Comparison of ENCODE assay signal across 8 cellular contexts in the genomic region with DNA sequence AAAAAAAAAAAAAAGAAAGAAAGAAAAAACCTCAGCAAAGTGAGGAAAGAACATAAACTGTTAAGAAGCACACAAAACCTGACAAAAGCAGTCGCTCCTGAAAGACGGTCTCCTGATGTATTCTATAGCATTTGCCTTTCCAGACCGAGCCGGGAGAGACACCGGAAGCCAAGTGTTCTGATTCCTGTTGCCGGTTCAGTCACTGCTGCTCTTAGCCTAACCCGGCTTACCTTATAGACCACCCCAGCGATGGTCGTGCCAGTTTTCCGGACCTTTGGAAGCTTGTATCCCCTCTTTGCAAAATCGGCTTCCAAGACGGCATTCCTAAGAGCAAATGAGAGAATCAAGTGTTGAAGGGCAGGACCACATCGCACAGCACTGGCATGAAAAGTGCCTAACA. TPM values are rescaled to one million over a fixed set of nuclear protein-coding genes. Genes with fewer than 3 reads are reported as not detected.
DNase-seq lines count a peak whose midpoint lies in the region; ATAC-seq and TF ChIP-seq lines count a peak whose summit lies in the region.

No MANE protein-coding gene starts in this region.

- peaks cover 4% of the 10 kb centered on the region for H3K9me3 Mint-ChIP-seq in activated B cell treated with CpG ODN at 0.5 μM for 24 hours
- H3K9me3 Mint-ChIP-seq in stimulated activated memory B cell treated with anti-CD40 and anti-IgM and Interleukin-4, amounts not matched to agents 10 μg/mL and 1 μg/mL and 100 μg/mL, for 72 hours: peaks cover 4% of the 10 kb centered on the region

- peak overlapping the region; percentile 94 for H3K27ac Mint-ChIP-seq in activated B cell treated with CpG ODN at 0.5 μM for 24 hours
- H3K27ac Mint-ChIP-seq in stimulated activated memory B cell treated with anti-CD40 and anti-IgM and Interleukin-4, amounts not matched to agents 10 μg/mL and 1 μg/mL and 100 μg/mL, for 72 hours: peak overlapping the region; percentile 90

- ATAC-seq in activated B cell treated with CpG ODN at 0.5 μM for 24 hours (ENCODE audit: low read depth): no peak
- no peak for ATAC-seq in stimulated activated memory B cell treated with anti-CD40 and anti-IgM and Interleukin-4, amounts not matched to agents 10 μg/mL and 1 μg/mL and 100 μg/mL, for 72 hours

- H3K4me3 Mint-ChIP-seq in activated B cell treated with CpG ODN at 0.5 μM for 24 hours: peak overlapping the region; percentile 99
- H3K4me3 Mint-ChIP-seq in stimulated activated memory B cell treated with anti-CD40 and anti-IgM and Interleukin-4, amounts not matched to agents 10 μg/mL and 1 μg/mL and 100 μg/mL, for 72 hours: peak overlapping the region; percentile 95

- intact Hi-C loops in activated B cell treated with CpG ODN at 0.5 μM for 24 hours (cut with micrococcal nuclease): loop anchor here (1.0 to 5.0 kb wide), 4 partner anchors 122 to 484 kb away; partner anchors contain the start of gene DENND1A

- DNase-seq in DMS 273 (lab: John Stamatoyannopoulos, UW; ENCODE audit: unreplicated experiment) (peak; percentile 36), DMS 273 treated with DMSO at 0.1 percent for 48 hours (lab: John Stamatoyannopoulos, UW) (no peak), activated B cell treated with CpG ODN at 0.5 μM for 24 hours (no peak), HCEC 1CT (no peak), NCI-H2196 (lab: John Stamatoyannopoulos, UW; ENCODE audit: unreplicated experiment) (no peak), retina (no peak)

- peaks cover 52% of the 10 kb centered on the region for H3K36me3 Mint-ChIP-seq in activated B cell treated with CpG ODN at 0.5 μM for 24 hours (ENCODE audit: low read depth)
- H3K36me3 Mint-ChIP-seq in stimulated activated memory B cell treated with anti-CD40 and anti-IgM and Interleukin-4, amounts not matched to agents 10 μg/mL and 1 μg/mL and 100 μg/mL, for 72 hours: peaks cover 26% of the 10 kb centered on the region

- H3K4me3 ChIP-seq in iPS-11a (ENCODE audit: low read depth, low read length): peak overlapping the region; percentile 98

- no peaks in the 10 kb centered on the region for H3K27me3 Mint-ChIP-seq in activated B cell treated with CpG ODN at 0.5 μM for 24 hours
- H3K27me3 Mint-ChIP-seq in stimulated activated memory B cell treated with anti-CD40 and anti-IgM and Interleukin-4, amounts not matched to agents 10 μg/mL and 1 μg/mL and 100 μg/mL, for 72 hours: no peaks in the 10 kb centered on the region

- POLR2A ChIA-PET in activated B cell treated with CpG ODN at 0.5 μM for 24 hours (lab: Charles Lee): interaction anchor here (0.6 to 0.7 kb wide), 5 partner anchors 198 to 826 kb away, joined by 3 to 11 read pairs (median 3); partner anchors contain the start of gene HSPA5

- CTCF ChIA-PET in activated B cell treated with CpG ODN at 0.5 μM for 24 hours (lab: Charles Lee): interaction anchor here (0.8 kb wide), 1 partner anchor 122 kb away, joined by 3 read pairs; no protein-coding TSS in a partner anchor

- peaks cover 25% of the 10 kb centered on the region for H3K4me1 Mint-ChIP-seq in activated B cell treated with CpG ODN at 0.5 μM for 24 hours
- H3K4me1 Mint-ChIP-seq in stimulated activated memory B cell treated with anti-CD40 and anti-IgM and Interleukin-4, amounts not matched to agents 10 μg/mL and 1 μg/mL and 100 μg/mL, for 72 hours: peaks cover 39% of the 10 kb centered on the region

- no peak for TF ChIP-seq CTCF in activated B cell treated with CpG ODN at 0.5 μM for 24 hours (IDR thresholded peaks at IDR 0.05)

RNA-seq across cellular contexts. Expression of gene PSMB7, which starts 0.6 kb away (rescaled TPM):
- 120 and 140 TPM in 2 replicates for total RNA-seq in activated B cell treated with CpG ODN at 0.5 μM for 24 hours

RNA-seq across cellular contexts. Expression of gene ADGRD2, which starts 35.6 kb away (rescaled TPM):
- total RNA-seq in activated B cell treated with CpG ODN at 0.5 μM for 24 hours: not detected in 2 replicates
